In genomic region chr2:69190743-69191425, GRCh38 we compare ENCODE assay signal across 23 cellular contexts.
A peak's percentile ranks its signal among the peaks of the same experiment; 100 is the strongest.
DNase-seq lines count a peak whose midpoint lies in the region; ATAC-seq and TF ChIP-seq lines count a peak whose summit lies in the region.
"Had no signal": no experiment of that assay in that cellular context is flagged by ENCODE, and none has a peak within 500 bp of the region (broad histone marks: within the 10 kb centered on the region; RNA-seq: fewer than 3 reads in every experiment).

No MANE protein-coding gene starts in this region.

- H3K27me3 Mint-ChIP-seq in neural progenitor cell (ENCODE audit: insufficient read depth, low read depth): no peaks in the 10 kb centered on the region

- H3F3A ChIP-seq in neural progenitor cell (ENCODE audit: low read depth): no peaks in the 10 kb centered on the region

- no peaks in the 10 kb centered on the region for H3K4me1 ChIP-seq in breast epithelium
- peaks cover 9% of the 10 kb centered on the region for H3K4me1 ChIP-seq in mammary epithelial cell (ENCODE audit: insufficient read depth, low read length)
- H3K4me1 ChIP-seq in neural progenitor cell: peaks cover 5% of the 10 kb centered on the region
- H3K4me1 ChIP-seq: body of pancreas had no signal

- no peak overlapping the region for H3K4me3 Mint-ChIP-seq in neural progenitor cell
- H3K4me3 Mint-ChIP-seq: activated naive CD4-positive, alpha-beta T cell treated with anti-CD3 and anti-CD28 coated beads, Interleukin-2, amount 10 ng/mL, durations not matched to agents 7 days and 5 days; activated T-cell treated with anti-CD3 and anti-CD28 coated beads, Interleukin-2, amount 50 U/mL, for 4 hours; natural killer cell; stimulated activated naive B cell treated with anti-CD40 and anti-IgM and Interleukin-4, amounts not matched to agents 10 μg/mL and 1 μg/mL and 100 μg/mL, for 72 hours had no signal

- H3K4me2 ChIP-seq in mammary epithelial cell (ENCODE audit: insufficient read depth, low read depth, low read length) (no peak overlapping the region), neural progenitor cell (no peak overlapping the region)

- H4K20me1 ChIP-seq in mammary epithelial cell (ENCODE audit: insufficient read depth, low read length): no peaks in the 10 kb centered on the region
- H4K20me1 ChIP-seq in neural progenitor cell (ENCODE audit: low read depth): no peaks in the 10 kb centered on the region

- WGBS in mammary epithelial cell (ENCODE audit: low coverage, missing lambda C conversion rate): 6% methylated on average over 3 of the region's 3 CpGs

- DNase-seq in breast epithelium (ENCODE audit: low spot score in 2 of 2) (no peak), mammary epithelial cell (no peak), fibroblast of gingiva (ENCODE audit: low read depth) (peak; percentile 30), neural progenitor cell (ENCODE audit: low spot score) (peak; percentile 33), NCI-H1048 (lab: John Stamatoyannopoulos, UW) (no peak), superior temporal gyrus (ENCODE audit: extremely low spot score) (no peak)
- no peak for DNase-seq in central memory CD4-positive, alpha-beta T cell
- DNase-seq: activated CD4-positive, alpha-beta T cell treated with anti-CD3 and anti-CD28 coated beads for 1 hour; activated naive CD4-positive, alpha-beta T cell treated with anti-CD3 and anti-CD28 coated beads, Interleukin-2, amount 10 ng/mL, durations not matched to agents 7 days and 5 days; activated T-cell treated with anti-CD3 and anti-CD28 coated beads, Interleukin-2, amount 50 U/mL, for 4 hours; body of pancreas; COR-L47; natural killer cell; NCI-H1417; stimulated activated CD4-positive, alpha-beta T cell treated with anti-CD3 and anti-CD28 coated beads, Interleukin-2, amount 100 ng/mL, for 24 hours; stimulated activated naive B cell treated with anti-CD40 and anti-IgM and Interleukin-4, amounts not matched to agents 10 μg/mL and 1 μg/mL and 100 μg/mL, for 72 hours; SW 1271; trophoblast cell had no signal

- H2AFZ ChIP-seq in mammary epithelial cell (ENCODE audit: low read depth, low read length) (no peak overlapping the region), neural progenitor cell (replicated peaks) (no peak overlapping the region)

- peaks cover 33% of the 10 kb centered on the region for H3K36me3 Mint-ChIP-seq in neural progenitor cell
- H3K36me3 Mint-ChIP-seq: activated naive CD4-positive, alpha-beta T cell treated with anti-CD3 and anti-CD28 coated beads, Interleukin-2, amount 10 ng/mL, durations not matched to agents 7 days and 5 days; natural killer cell; stimulated activated naive B cell treated with anti-CD40 and anti-IgM and Interleukin-4, amounts not matched to agents 10 μg/mL and 1 μg/mL and 100 μg/mL, for 72 hours had no signal

- H3K9me3 Mint-ChIP-seq in neural progenitor cell: no peaks in the 10 kb centered on the region
- H3K9me3 Mint-ChIP-seq: activated naive CD4-positive, alpha-beta T cell treated with anti-CD3 and anti-CD28 coated beads, Interleukin-2, amount 10 ng/mL, durations not matched to agents 7 days and 5 days; activated T-cell treated with anti-CD3 and anti-CD28 coated beads, Interleukin-2, amount 50 U/mL, for 4 hours; natural killer cell; stimulated activated naive B cell treated with anti-CD40 and anti-IgM and Interleukin-4, amounts not matched to agents 10 μg/mL and 1 μg/mL and 100 μg/mL, for 72 hours had no signal

- CTCF ChIA-PET in mammary epithelial cell (lab: Charles Lee; ENCODE audit: low non-redundant PET): no interaction called here

- TF ChIP-seq POLR2A in breast epithelium (IDR thresholded peaks at IDR 0.05): no peak

- no TSS peak for BruUV-seq in mammary epithelial cell (replicated peaks; lab: Mats Ljungman, UMichigan)

- H3K4me3 ChIP-seq in breast epithelium (no peak overlapping the region), mammary epithelial cell (replicated peaks in 1 of 3; ENCODE audit: insufficient read depth in 1 of 3, low read depth in 2 of 3, low read length in 3 of 3) (no peak overlapping the region), neural progenitor cell (no peak overlapping the region)
- H3K4me3 ChIP-seq: body of pancreas, coronary artery had no signal

- dilution Hi-C loops in mammary epithelial cell (cut with HindIII; ENCODE audit: low sequenced_read_pairs): no loop called here

- peaks cover 3% of the 10 kb centered on the region for H3K4me1 Mint-ChIP-seq in neural progenitor cell
- H3K4me1 Mint-ChIP-seq: activated naive CD4-positive, alpha-beta T cell treated with anti-CD3 and anti-CD28 coated beads, Interleukin-2, amount 10 ng/mL, durations not matched to agents 7 days and 5 days; natural killer cell; stimulated activated naive B cell treated with anti-CD40 and anti-IgM and Interleukin-4, amounts not matched to agents 10 μg/mL and 1 μg/mL and 100 μg/mL, for 72 hours had no signal

- intact Hi-C loops in breast epithelium (cut with DNase I; ENCODE audit: low total_unique reads): no loop called here
- intact Hi-C loops in mammary epithelial cell (cut with micrococcal nuclease): no loop called here

- H3K79me2 ChIP-seq in mammary epithelial cell (ENCODE audit: insufficient read depth, low read length) (no peaks in the 10 kb centered on the region), neural progenitor cell (ENCODE audit: low read depth) (no peaks in the 10 kb centered on the region)

- no peaks in the 10 kb centered on the region for H3K9me3 ChIP-seq in breast epithelium
- H3K9me3 ChIP-seq in mammary epithelial cell (replicated peaks; ENCODE audit: insufficient read depth, low read length): no peaks in the 10 kb centered on the region
- no peaks in the 10 kb centered on the region for H3K9me3 ChIP-seq in neural progenitor cell (ENCODE audit: low read depth)
- H3K9me3 ChIP-seq: BE2C, body of pancreas had no signal

- no peaks in the 10 kb centered on the region for H3K36me3 ChIP-seq in breast epithelium
- peaks cover 3% of the 10 kb centered on the region for H3K36me3 ChIP-seq in mammary epithelial cell (ENCODE audit: insufficient read depth, low read length)
- no peaks in the 10 kb centered on the region for H3K36me3 ChIP-seq in neural progenitor cell
- H3K36me3 ChIP-seq: BE2C had no signal

- ATAC-seq in GM18873 (IDR thresholded peaks at IDR 0.05; ENCODE audit: low FRiP score, unreplicated experiment): no peak
- ATAC-seq: activated T-cell treated with anti-CD3 and anti-CD28 coated beads, Interleukin-2, amount 50 U/mL, for 4 hours; body of pancreas; natural killer cell; stimulated activated naive B cell treated with anti-CD40 and anti-IgM and Interleukin-4, amounts not matched to agents 10 μg/mL and 1 μg/mL and 100 μg/mL, for 72 hours had no signal

- no peak for TF ChIP-seq CTCF in breast epithelium (IDR thresholded peaks at IDR 0.05)
- no peak for TF ChIP-seq CTCF in mammary epithelial cell (conservative IDR thresholded peaks at IDR 0.05 in 1 of 2, IDR thresholded peaks at IDR 0.05 in 1 of 2; ENCODE audit: extremely low read depth in 1 of 2, insufficient read depth in 1 of 2, low read depth in 1 of 2, low read length in 2 of 2)
- no peak for TF ChIP-seq CTCF in neural progenitor cell (IDR thresholded peaks at IDR 0.05)

- no peak overlapping the region for H3K9ac ChIP-seq in mammary epithelial cell (ENCODE audit: insufficient read depth, low read length)
- H3K9ac ChIP-seq in neural progenitor cell: no peak overlapping the region

- H3K27ac ChIP-seq in breast epithelium (peak overlapping the region; percentile 1 to 18), mammary epithelial cell (ENCODE audit: insufficient read depth, low read depth, low read length) (no peak overlapping the region), neural progenitor cell (no peak overlapping the region)
- H3K27ac ChIP-seq: 22Rv1, body of pancreas, RWPE1 had no signal

- no peak overlapping the region for H3K27ac Mint-ChIP-seq in neural progenitor cell
- H3K27ac Mint-ChIP-seq: activated naive CD4-positive, alpha-beta T cell treated with anti-CD3 and anti-CD28 coated beads, Interleukin-2, amount 10 ng/mL, durations not matched to agents 7 days and 5 days; natural killer cell; stimulated activated naive B cell treated with anti-CD40 and anti-IgM and Interleukin-4, amounts not matched to agents 10 μg/mL and 1 μg/mL and 100 μg/mL, for 72 hours had no signal

- in situ Hi-C loops in mammary epithelial cell (cut with MboI; ENCODE audit: low sequenced_read_pairs in 2 of 2): no loop called here

- no peaks in the 10 kb centered on the region for H3K27me3 ChIP-seq in breast epithelium
- H3K27me3 ChIP-seq in mammary epithelial cell (ENCODE audit: insufficient read depth, low read length): no peaks in the 10 kb centered on the region
- no peaks in the 10 kb centered on the region for H3K27me3 ChIP-seq in neural progenitor cell
- H3K27me3 ChIP-seq: BE2C, body of pancreas had no signal

Comparison
In these comparisons a context has a peak if more than half of its experiments do, and no peak if none do; other contexts are left out.
1. H3K27ac ChIP-seq: peak in breast epithelium (2 of 2); none in mammary epithelial cell (single experiment) and neural progenitor cell (single experiment).
2. DNase-seq: peak in fibroblast of gingiva (single experiment) and neural progenitor cell (single experiment); none in breast epithelium (0 of 2), mammary epithelial cell (single experiment), NCI-H1048 (single experiment), superior temporal gyrus (single experiment) and central memory CD4-positive, alpha-beta T cell (single experiment).